Comparison of ENCODE assay signal across 12 cellular contexts in the genomic region with DNA sequence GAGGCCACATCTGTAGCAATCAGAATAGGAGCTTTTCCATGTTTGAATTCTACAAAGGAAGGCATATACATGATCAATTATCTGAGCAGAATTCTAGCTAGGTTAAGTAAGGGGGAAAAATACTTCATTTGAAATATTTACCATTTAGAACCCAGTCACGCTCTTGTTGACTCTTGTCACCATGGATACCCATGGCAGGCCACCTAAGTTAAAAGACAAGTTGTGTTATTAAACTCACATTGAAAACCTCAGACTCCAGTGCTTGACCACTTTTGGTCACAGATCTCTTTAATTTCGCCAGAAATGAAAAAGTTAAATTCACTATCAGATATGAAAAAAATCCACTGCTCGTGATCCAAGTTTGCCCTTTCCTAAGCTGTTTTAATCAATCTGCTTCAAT. TPM values are rescaled to one million over a fixed set of nuclear protein-coding genes. Genes with fewer than 3 reads are reported as not detected.
DNase-seq lines count a peak whose midpoint lies in the region; ATAC-seq, FAIRE-seq and TF ChIP-seq lines count a peak whose summit lies in the region.
"Had no signal": no experiment of that assay in that cellular context is flagged by ENCODE, and none has a peak within 500 bp of the region (broad histone marks: within the 10 kb centered on the region; RNA-seq: fewer than 3 reads in every experiment).

No MANE protein-coding gene starts in this region.

- H3K4me2 ChIP-seq in K562 (ENCODE audit: insufficient read depth, low read length): no peak overlapping the region

- H2AFZ ChIP-seq in K562 (ENCODE audit: low read depth, low read length): no peak overlapping the region

- H3K9ac ChIP-seq in HUES48 (ENCODE audit: low read depth, low read length) (no peak overlapping the region), K562 (ENCODE audit: insufficient read depth in 1 of 2, low read depth in 2 of 2, low read length in 2 of 2) (no peak overlapping the region)

- BruUV-seq in K562 (replicated peaks; lab: Mats Ljungman, UMichigan): no TSS peak

- CTCF ChIA-PET in CD4-positive, alpha-beta memory T cell (lab: Charles Lee; ENCODE audit: partially characterized antibody): interaction anchor here (0.5 to 6.2 kb wide), 4 partner anchors 9 to 474 kb away, joined by 3 to 62 read pairs (median 4); no protein-coding TSS in a partner anchor
- CTCF ChIA-PET in K562 (lab: Yijun Ruan, JAX; ENCODE audit: low intra/inter-chr PET ratio): no interaction called here

- H3K79me2 ChIP-seq in K562 (ENCODE audit: control insufficient read depth, insufficient read depth, low read length): peaks cover 67% of the 10 kb centered on the region

- WGBS in K562 (ENCODE audit: insufficient coverage, low coverage, missing lambda C conversion rate): 96% methylated on average over 3 of the region's 3 CpGs

- peak overlapping the region; percentile 16 to 99 (median 81) for H3K27ac Mint-ChIP-seq in CD4-positive, alpha-beta memory T cell
- peak overlapping the region in 9 of 10 donors; percentile 57 to 100 (median 80) for H3K27ac Mint-ChIP-seq in naive thymus-derived CD8-positive, alpha-beta T cell

- peak overlapping the region in 5 of 8 donors; percentile 34 to 66 (median 35) for H3K4me3 Mint-ChIP-seq in CD4-positive, alpha-beta memory T cell
- H3K4me3 Mint-ChIP-seq in naive thymus-derived CD8-positive, alpha-beta T cell: peak overlapping the region in 6 of 10 donors; percentile 3 to 100 (median 9)

- H3K4me1 ChIP-seq in CD4-positive, alpha-beta memory T cell (ENCODE audit: insufficient read depth, low read length): peaks cover 73% of the 10 kb centered on the region
- H3K4me1 ChIP-seq in HUES48 (ENCODE audit: control insufficient read depth, insufficient read depth, low read length): peaks cover 12% of the 10 kb centered on the region; the same call in 1 of the 2 replicates
- H3K4me1 ChIP-seq in K562 (replicated peaks in 1 of 2; ENCODE audit: control insufficient read depth in 2 of 2, insufficient read depth in 2 of 2, low read length in 2 of 2): peaks cover 11 to 12% of the 10 kb centered on the region in 2 experiments; a peak in 3 of 5 replicates

- intact Hi-C loops in CD4-positive, alpha-beta memory T cell (cut with micrococcal nuclease): loop anchor here (10.0 kb wide), 2 partner anchors 657 to 797 kb away; a partner anchor contains a TSS
- intact Hi-C loops in K562 (cut with micrococcal nuclease): loop anchor here (10.0 kb wide), 1 partner anchor 233 kb away; no protein-coding TSS in a partner anchor

- peaks cover 71% of the 10 kb centered on the region for H3K36me3 ChIP-seq in CD4-positive, alpha-beta memory T cell (ENCODE audit: insufficient read depth, low read length)
- H3K36me3 ChIP-seq in HUES48 (ENCODE audit: control insufficient read depth, insufficient read depth, low read length) (peaks cover 75% of the 10 kb centered on the region), K562 (ENCODE audit: control insufficient read depth, insufficient read depth, low read length) (peaks cover 82% of the 10 kb centered on the region)

- peak overlapping the region; percentile 98 for H3K27ac ChIP-seq in CD4-positive, alpha-beta memory T cell (ENCODE audit: low read depth, low read length)
- H3K27ac ChIP-seq in HUES48 (ENCODE audit: low read depth, low read length) (peak overlapping the region; percentile 32), K562 (ENCODE audit: extremely low read depth, low read depth, low read length) (no peak overlapping the region)

- no peak for TF ChIP-seq POLR2A in K562 (conservative IDR thresholded peaks at IDR 0.05)

- peaks cover 0 to 4% of the 10 kb centered on the region in 2 donors for H3K27me3 Mint-ChIP-seq in CD4-positive, alpha-beta memory T cell
- H3K27me3 Mint-ChIP-seq in naive thymus-derived CD8-positive, alpha-beta T cell: peaks cover 0 to 6% (median 0%) of the 10 kb centered on the region in 5 donors

- TF ChIP-seq CTCF in K562 (IDR thresholded peaks at IDR 0.05 in 2 of 3, conservative IDR thresholded peaks at IDR 0.05 in 1 of 3; ENCODE audit: insufficient read depth in 2 of 3, low read depth in 1 of 3, low read length in 3 of 3): no peak

- POLR2A ChIA-PET in CD4-positive, alpha-beta memory T cell (lab: Charles Lee; ENCODE audit: partially characterized antibody): interaction anchor here (7.9 kb wide), 1 partner anchor 11 kb away, joined by 110 read pairs; no protein-coding TSS in a partner anchor
- POLR2A ChIA-PET in K562 (lab: Yijun Ruan, JAX): interaction anchor here (0.6 to 6.8 kb wide), 11 partner anchors 12 to 207 kb away, joined by 3 to 59 read pairs (median 3); no protein-coding TSS in a partner anchor
- POLR2A ChIA-PET in naive thymus-derived CD8-positive, alpha-beta T cell (lab: Charles Lee): no interaction called here

- H3K9me3 Mint-ChIP-seq in CD4-positive, alpha-beta memory T cell: peaks cover 0 to 44% (median under 1%) of the 10 kb centered on the region in 8 donors
- H3K9me3 Mint-ChIP-seq in naive thymus-derived CD8-positive, alpha-beta T cell: peaks cover 0 to 6% (median 0%) of the 10 kb centered on the region in 9 donors

- no peak for TF ChIP-seq RAD21 in K562 (CRISPR knock-in tag; conservative IDR thresholded peaks at IDR 0.05 in 1 of 2, IDR thresholded peaks at IDR 0.05 in 1 of 2)

- FAIRE-seq in K562 (lab: Jason Lieb, UNC): no peak
- FAIRE-seq: GM12891 had no signal

- no peak for TF ChIP-seq EP300 in K562 (IDR thresholded peaks at IDR 0.05; ENCODE audit: low read length)

- peak in 1 of 5 donors; percentile 18 for DNase-seq in CD4-positive, alpha-beta memory T cell
- DNase-seq in K562 (ENCODE audit: extremely low read depth in 1 of 4, low spot score in 3 of 4) (no peak), A172 (ENCODE audit: low spot score) (no peak), SW 1271 (lab: John Stamatoyannopoulos, UW) (no peak), H4 (ENCODE audit: low spot score) (no peak)
- peak in 3 of 10 donors; percentile 6 to 21 (median 20) for DNase-seq in naive thymus-derived CD8-positive, alpha-beta T cell
- DNase-seq: Right ventricle myocardium superior; stimulated activated CD4-positive, alpha-beta T cell treated with anti-CD3 and anti-CD28 coated beads, Interleukin-12 subunit alpha, Interleukin-12 subunit beta, amount 100 ng/mL, for 4 hours had no signal

- no peak overlapping the region for H3K4me3 ChIP-seq in CD4-positive, alpha-beta memory T cell (ENCODE audit: low read length in 2 of 2)
- H3K4me3 ChIP-seq in HUES48 (ENCODE audit: low read depth, low read length) (no peak overlapping the region), K562 (no peak overlapping the region)

- no peaks in the 10 kb centered on the region for H3K9me3 ChIP-seq in CD4-positive, alpha-beta memory T cell (ENCODE audit: control insufficient read depth in 1 of 2, low read length in 2 of 2)
- no peaks in the 10 kb centered on the region for H3K9me3 ChIP-seq in HUES48 (ENCODE audit: control insufficient read depth, insufficient read depth, low read length)
- H3K9me3 ChIP-seq in K562 (replicated peaks; ENCODE audit: control insufficient read depth, insufficient read depth, low read depth, low read length): no peaks in the 10 kb centered on the region

- H4K20me1 ChIP-seq in K562 (replicated peaks; ENCODE audit: control insufficient read depth, insufficient read depth, low read length): peaks cover 19% of the 10 kb centered on the region

- in situ Hi-C loops in K562 (cut with MboI): no loop called here

- H3K9me1 ChIP-seq in K562 (ENCODE audit: control insufficient read depth, insufficient read depth, low read length): no peaks in the 10 kb centered on the region

- H3K4me1 Mint-ChIP-seq in CD4-positive, alpha-beta memory T cell: peaks cover 51 to 94% (median 68%) of the 10 kb centered on the region in 4 donors
- peaks cover 38 to 89% (median 73%) of the 10 kb centered on the region in 4 donors for H3K4me1 Mint-ChIP-seq in naive thymus-derived CD8-positive, alpha-beta T cell

- peaks cover 65 to 95% of the 10 kb centered on the region in 2 donors for H3K36me3 Mint-ChIP-seq in CD4-positive, alpha-beta memory T cell
- peaks cover 23 to 92% (median 54%) of the 10 kb centered on the region in 3 donors for H3K36me3 Mint-ChIP-seq in naive thymus-derived CD8-positive, alpha-beta T cell

- H3K27me3 ChIP-seq in CD4-positive, alpha-beta memory T cell (ENCODE audit: insufficient read depth, low read length): no peaks in the 10 kb centered on the region
- H3K27me3 ChIP-seq in HUES48 (ENCODE audit: control insufficient read depth, insufficient read depth, low read length): no peaks in the 10 kb centered on the region
- no peaks in the 10 kb centered on the region for H3K27me3 ChIP-seq in K562 (ENCODE audit: control insufficient read depth in 2 of 2, insufficient read depth in 2 of 2, low read length in 2 of 2)

- ATAC-seq in K562: no peak
- ATAC-seq in naive thymus-derived CD8-positive, alpha-beta T cell: no peak
- no peak for ATAC-seq in HG03039 (IDR thresholded peaks at IDR 0.05; ENCODE audit: unreplicated experiment)
- ATAC-seq: esophagus mucosa had no signal

RNA-seq across cellular contexts. Expression of a gene that starts 4.1 kb away (rescaled TPM):
- total RNA-seq in CD4-positive, alpha-beta memory T cell: 1,000 to 10,000 TPM; 1,369 to 1,418 TPM
- 1,000 to 10,000 TPM; 1,080 to 1,577 TPM for polyA plus RNA-seq in CD4-positive, alpha-beta memory T cell
- total RNA-seq in K562 (2011; cell fraction: chromatin; rRNA removed; ENCODE audit: low replicate concordance): 1,248 and 2,950 TPM in 2 replicates
- total RNA-seq in K562 (2011; cell fraction: nucleolus; rRNA removed): 714 and 743 TPM in 2 replicates
- total RNA-seq in K562 (2011; cell fraction: nucleoplasm; rRNA removed): 971 and 1,084 TPM in 2 replicates
- total RNA-seq in K562 (2014; rRNA removed) (239 and 306 TPM in 2 replicates), K562 (2014; rRNA removed; fragmentation: Illumina TruSeq; extraction: Trizol) (411 and 440 TPM in 2 replicates), K562 (2015; rRNA removed; fragmentation: Illumina TruSeq; extraction: Trizol) (386 and 426 TPM in 2 replicates), K562 (2021) (616 and 622 TPM in 2 replicates)
- polyA plus RNA-seq in K562 (2011; rRNA removed) (721 and 729 TPM in 2 replicates), K562 (2014; fragmentation: Illumina TruSeq; extraction: Trizol) (579 and 604 TPM in 2 replicates), K562 (2014; fragmentation: Nextera tagmentation; extraction: Ambion mirVana) (1,000 to 10,000 TPM in 1 of 2 experiments, 100 to 1,000 TPM in 1; 487 to 1,639 TPM), K562 (2014; rRNA removed) (1,331 and 1,452 TPM in 2 replicates)
- polyA plus RNA-seq in K562 (2011; cell fraction: cytosol; rRNA removed): 392 and 499 TPM in 2 replicates
- polyA plus RNA-seq in K562 (2011; cell fraction: nucleus; rRNA removed): 2,138 and 2,865 TPM in 2 replicates
- 332 and 354 TPM in 2 replicates for polyA plus RNA-seq in K562 (2012)
- polyA minus RNA-seq in K562 (2011; rRNA and poly(A)+ RNA removed): 481 and 488 TPM in 2 replicates
- 167 and 272 TPM in 2 replicates for polyA minus RNA-seq in K562 (2011; cell fraction: cytosol; rRNA and poly(A)+ RNA removed)
- 1,052 and 1,975 TPM in 2 replicates for polyA minus RNA-seq in K562 (2011; cell fraction: nucleus; rRNA and poly(A)+ RNA removed)
- total RNA-seq in naive thymus-derived CD8-positive, alpha-beta T cell: 1,000 to 10,000 TPM; 2,287 to 2,312 TPM
- polyA plus RNA-seq in naive thymus-derived CD8-positive, alpha-beta T cell: 1,000 to 10,000 TPM; 1,055 to 1,400 (median 1,067) TPM
- 338 and 562 TPM in 2 replicates for total RNA-seq in A172 (2014; rRNA removed; shearing (Covaris generic))
- 217 TPM in 2 replicates for total RNA-seq in H4 (2014; rRNA removed; shearing (Covaris generic))

RNA-seq across cellular contexts. Expression of a gene that starts 4.8 kb away (rescaled TPM):
- total RNA-seq in CD4-positive, alpha-beta memory T cell: 100 to 1,000 TPM; 105 to 108 TPM
- polyA plus RNA-seq in CD4-positive, alpha-beta memory T cell: 10 to 100 TPM in 1 of 2 donors, 1 to 10 TPM in 1; 6.4 to 18.5 TPM
- total RNA-seq in K562 (2011; cell fraction: chromatin; rRNA removed; ENCODE audit: low replicate concordance): 138 and 394 TPM in 2 replicates
- total RNA-seq in K562 (2011; cell fraction: nucleolus; rRNA removed): 72.7 and 85.0 TPM in 2 replicates
- 132 and 153 TPM in 2 replicates for total RNA-seq in K562 (2011; cell fraction: nucleoplasm; rRNA removed)
- total RNA-seq in K562 (2014; rRNA removed): 51.3 and 53.5 TPM in 2 replicates
- 71.8 and 80.0 TPM in 2 replicates for total RNA-seq in K562 (2014; rRNA removed; fragmentation: Illumina TruSeq; extraction: Trizol)
- total RNA-seq in K562 (2015; rRNA removed; fragmentation: Illumina TruSeq; extraction: Trizol): 50.0 and 57.1 TPM in 2 replicates
- 48.0 and 48.3 TPM in 2 replicates for total RNA-seq in K562 (2021)
- polyA plus RNA-seq in K562 (2011; rRNA removed): 80.7 and 83.4 TPM in 2 replicates
- 9.7 and 20.4 TPM in 2 replicates for polyA plus RNA-seq in K562 (2011; cell fraction: cytosol; rRNA removed)
- 149 and 214 TPM in 2 replicates for polyA plus RNA-seq in K562 (2011; cell fraction: nucleus; rRNA removed)
- 34.4 and 59.0 TPM in 2 replicates for polyA plus RNA-seq in K562 (2012)
- polyA plus RNA-seq in K562 (2014; fragmentation: Illumina TruSeq; extraction: Trizol): 54.4 and 56.9 TPM in 2 replicates
- polyA plus RNA-seq in K562 (2014; fragmentation: Nextera tagmentation; extraction: Ambion mirVana): 10 to 100 TPM; 26.7 to 40.0 TPM
- polyA plus RNA-seq in K562 (2014; rRNA removed): 61.0 and 75.0 TPM in 2 replicates
- polyA minus RNA-seq in K562 (2011; rRNA and poly(A)+ RNA removed): 62.6 and 76.6 TPM in 2 replicates
- 27.3 and 27.7 TPM in 2 replicates for polyA minus RNA-seq in K562 (2011; cell fraction: cytosol; rRNA and poly(A)+ RNA removed)
- 61.9 and 125 TPM in 2 replicates for polyA minus RNA-seq in K562 (2011; cell fraction: nucleus; rRNA and poly(A)+ RNA removed)
- total RNA-seq in naive thymus-derived CD8-positive, alpha-beta T cell: 100 to 1,000 TPM; 143 to 153 TPM
- 10 to 100 TPM in 1 of 3 donors, 1 to 10 TPM in 2; 8.6 to 20.1 (median 9.0) TPM for polyA plus RNA-seq in naive thymus-derived CD8-positive, alpha-beta T cell
- total RNA-seq in A172 (2014; rRNA removed; shearing (Covaris generic)): 15.5 and 36.7 TPM in 2 replicates
- 23.3 and 24.6 TPM in 2 replicates for total RNA-seq in H4 (2014; rRNA removed; shearing (Covaris generic))

RNA-seq across cellular contexts. Expression of a gene that starts 5.2 kb away (rescaled TPM):
- total RNA-seq in CD4-positive, alpha-beta memory T cell: 10 to 100 TPM; 57.4 to 60.0 TPM
- 1 to 10 TPM; 3.0 to 6.7 TPM for polyA plus RNA-seq in CD4-positive, alpha-beta memory T cell
- 92.4 and 167 TPM in 2 replicates for total RNA-seq in K562 (2011; cell fraction: chromatin; rRNA removed; ENCODE audit: low replicate concordance)
- total RNA-seq in K562 (2011; cell fraction: nucleolus; rRNA removed): 66.1 and 68.5 TPM in 2 replicates
- total RNA-seq in K562 (2011; cell fraction: nucleoplasm; rRNA removed): 74.9 and 93.0 TPM in 2 replicates
- total RNA-seq in K562 (2014; rRNA removed) (26.6 and 28.8 TPM in 2 replicates), K562 (2014; rRNA removed; fragmentation: Illumina TruSeq; extraction: Trizol) (34.9 and 37.9 TPM in 2 replicates), K562 (2015; rRNA removed; fragmentation: Illumina TruSeq; extraction: Trizol) (36.4 and 37.0 TPM in 2 replicates), K562 (2021) (39.5 and 44.2 TPM in 2 replicates)
- polyA plus RNA-seq in K562 (2011; rRNA removed) (42.8 and 44.8 TPM in 2 replicates), K562 (2014; fragmentation: Illumina TruSeq; extraction: Trizol) (31.0 and 37.4 TPM in 2 replicates), K562 (2014; fragmentation: Nextera tagmentation; extraction: Ambion mirVana) (10 to 100 TPM; 13.4 to 14.6 TPM), K562 (2014; rRNA removed) (41.1 and 43.0 TPM in 2 replicates)
- polyA plus RNA-seq in K562 (2011; cell fraction: cytosol; rRNA removed): 7.8 and 17.8 TPM in 2 replicates
- polyA plus RNA-seq in K562 (2011; cell fraction: nucleus; rRNA removed): 74.3 and 76.8 TPM in 2 replicates
- 32.5 and 35.4 TPM in 2 replicates for polyA plus RNA-seq in K562 (2012)
- 34.0 and 36.5 TPM in 2 replicates for polyA minus RNA-seq in K562 (2011; rRNA and poly(A)+ RNA removed)
- 12.9 and 15.7 TPM in 2 replicates for polyA minus RNA-seq in K562 (2011; cell fraction: cytosol; rRNA and poly(A)+ RNA removed)
- polyA minus RNA-seq in K562 (2011; cell fraction: nucleus; rRNA and poly(A)+ RNA removed): 56.1 and 86.0 TPM in 2 replicates
- total RNA-seq in naive thymus-derived CD8-positive, alpha-beta T cell: 10 to 100 TPM; 72.3 to 76.0 TPM
- polyA plus RNA-seq in naive thymus-derived CD8-positive, alpha-beta T cell: 1 to 10 TPM; 6.4 to 8.6 (median 7.1) TPM
- total RNA-seq in A172 (2014; rRNA removed; shearing (Covaris generic)): 7.1 and 11.0 TPM in 2 replicates
- total RNA-seq in H4 (2014; rRNA removed; shearing (Covaris generic)): 11.8 and 40.1 TPM in 2 replicates

RNA-seq across cellular contexts. Expression of a gene that starts 53.1 kb away (rescaled TPM):
- total RNA-seq in CD4-positive, alpha-beta memory T cell: under 1 TPM; 0.55 to 0.90 TPM
- polyA plus RNA-seq in CD4-positive, alpha-beta memory T cell: not detected
- total RNA-seq in K562 (2011; cell fraction: chromatin; rRNA removed; ENCODE audit: low replicate concordance): 10.8 and 12.0 TPM in 2 replicates
- total RNA-seq in K562 (2011; cell fraction: nucleolus; rRNA removed): 5.0 and 6.2 TPM in 2 replicates
- 5.9 and 8.5 TPM in 2 replicates for total RNA-seq in K562 (2011; cell fraction: nucleoplasm; rRNA removed)
- total RNA-seq in K562 (2014; rRNA removed): 3.8 and 4.3 TPM in 2 replicates
- total RNA-seq in K562 (2014; rRNA removed; fragmentation: Illumina TruSeq; extraction: Trizol): 7.5 and 8.7 TPM in 2 replicates
- 14.1 and 16.2 TPM in 2 replicates for total RNA-seq in K562 (2015; rRNA removed; fragmentation: Illumina TruSeq; extraction: Trizol)
- total RNA-seq in K562 (2021): 4.1 and 4.7 TPM in 2 replicates
- polyA plus RNA-seq in K562 (2011; rRNA removed): 5.6 and 9.7 TPM in 2 replicates
- 4.1 and 8.7 TPM in 2 replicates for polyA plus RNA-seq in K562 (2011; cell fraction: cytosol; rRNA removed)
- polyA plus RNA-seq in K562 (2011; cell fraction: nucleus; rRNA removed): 10.0 and 12.4 TPM in 2 replicates
- 9.0 and 64.8 TPM in 2 replicates for polyA plus RNA-seq in K562 (2012)
- 13.3 and 14.7 TPM in 2 replicates for polyA plus RNA-seq in K562 (2014; fragmentation: Illumina TruSeq; extraction: Trizol)
- polyA plus RNA-seq in K562 (2014; fragmentation: Nextera tagmentation; extraction: Ambion mirVana): 1 to 10 TPM; 4.6 to 7.1 TPM
- 7.1 and 7.8 TPM in 2 replicates for polyA plus RNA-seq in K562 (2014; rRNA removed)
- 3.8 and 5.5 TPM in 2 replicates for polyA minus RNA-seq in K562 (2011; rRNA and poly(A)+ RNA removed)
- 1.8 TPM in 1 of 2 replicates, not detected in the other for polyA minus RNA-seq in K562 (2011; cell fraction: cytosol; rRNA and poly(A)+ RNA removed)
- 2.2 and 5.1 TPM in 2 replicates for polyA minus RNA-seq in K562 (2011; cell fraction: nucleus; rRNA and poly(A)+ RNA removed)
- not detected for total RNA-seq in naive thymus-derived CD8-positive, alpha-beta T cell
- not detected for polyA plus RNA-seq in naive thymus-derived CD8-positive, alpha-beta T cell
- 1.4 and 6.6 TPM in 2 replicates for total RNA-seq in A172 (2014; rRNA removed; shearing (Covaris generic))
- total RNA-seq in H4 (2014; rRNA removed; shearing (Covaris generic)): 20.3 and 24.8 TPM in 2 replicates
